In genomic region chr20:45816951-45817651, GRCh38 we compare ENCODE assay signal across 1 cellular context.
TF ChIP-seq lines count a peak whose summit lies in the region.

No MANE protein-coding gene starts in this region.

TF ChIP-seq in GM23338, 12 proteins besides CTCF, POLR2A, EP300 and RAD21:
- TF ChIP-seq ZNF331 (CRISPR knock-in tag; IDR thresholded peaks at IDR 0.05; ENCODE audit: low read depth) (no peak), JUNB (IDR thresholded peaks at IDR 0.05; ENCODE audit: unreplicated experiment) (no peak), ZNF462 (CRISPR knock-in tag; IDR thresholded peaks at IDR 0.05) (no peak), POLR2AphosphoS5 (IDR thresholded peaks at IDR 0.05; ENCODE audit: low read depth) (no peak), CREB1 (CRISPR knock-in tag; IDR thresholded peaks at IDR 0.05; ENCODE audit: low read depth) (no peak), EZH2 (IDR thresholded peaks at IDR 0.05; ENCODE audit: low read depth, unreplicated experiment) (no peak), EZH2phosphoT487 (IDR thresholded peaks at IDR 0.05; ENCODE audit: unreplicated experiment) (no peak), NANOG (IDR thresholded peaks at IDR 0.05; ENCODE audit: borderline replicate concordance) (no peak)
